Comparison of ENCODE assay signal across 26 cellular contexts in the genomic region with DNA sequence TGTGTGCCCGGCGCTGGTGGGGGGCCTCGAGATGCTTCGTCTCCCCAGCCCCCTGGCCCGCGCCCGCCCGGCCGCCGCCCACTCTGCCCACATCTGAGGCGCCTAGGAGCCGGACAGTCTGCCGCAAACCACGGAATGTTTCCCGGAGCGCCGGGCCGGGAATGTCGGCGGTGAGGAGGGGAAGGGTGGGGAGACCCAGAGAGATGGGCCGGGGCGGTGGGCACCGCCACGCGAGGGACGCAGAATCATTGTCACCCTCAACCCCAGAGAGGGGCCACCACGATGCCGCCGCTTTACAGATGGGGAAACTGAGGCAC.
"Had no signal": no experiment of that assay in that cellular context is flagged by ENCODE, and none has a peak within 500 bp of the region (broad histone marks: within the 10 kb centered on the region; RNA-seq: fewer than 3 reads in every experiment).

No MANE protein-coding gene starts in this region.

- H3K4me3 ChIP-seq: adrenal gland, coronary artery, dorsolateral prefrontal cortex, mucosa of descending colon, ovary, right lobe of liver, skin epidermis, vagina had no signal

- H3K9me3 Mint-ChIP-seq: activated naive CD4-positive, alpha-beta T cell treated with anti-CD3 and anti-CD28 coated beads for 36 hours; activated naive CD8-positive, alpha-beta T cell treated with anti-CD3 and anti-CD28 coated beads for 36 hours; stimulated activated naive CD8-positive, alpha-beta T cell treated with anti-CD3 and anti-CD28 coated beads, Interleukin-15, Interleukin-2, amounts not matched to agents 100 ng/mL and 50 ng/mL, for 24 hours; T-helper 2 cell treated with Interferon-gamma antibody and Interleukin-4, amounts not matched to agents 5 μg/mL and 100 μg/mL, for 36 hours; type B pancreatic cell had no signal

- DNase-seq: activated CD4-positive, alpha-beta T cell treated with anti-CD3 and anti-CD28 coated beads for 4 hours; activated CD4-positive, alpha-beta T cell treated with anti-CD3 and anti-CD28 coated beads, Interleukin-2, amount 50 U/mL, for 4 hours; activated effector memory CD4-positive, alpha-beta T cell treated with Interleukin-2 at 50 U/mL for 16 hours; activated naive CD4-positive, alpha-beta T cell treated with anti-CD3 and anti-CD28 coated beads for 36 hours; activated naive CD8-positive, alpha-beta T cell treated with anti-CD3 and anti-CD28 coated beads for 36 hours; activated T-cell treated with anti-CD3 and anti-CD28 coated beads for 4 hours; adrenal gland; dorsolateral prefrontal cortex; effector memory CD4-positive, alpha-beta T cell; left ventricle myocardium superior; mucosa of descending colon; ovary; right lobe of liver; stimulated activated CD4-positive, alpha-beta T cell treated with anti-CD3 and anti-CD28 coated beads, Interleukin-12 subunit alpha, Interleukin-12 subunit beta, amount 100 ng/mL, for 4 hours; stimulated activated CD4-positive, alpha-beta T cell treated with anti-CD3 and anti-CD28 coated beads, Interleukin-4, amount 100 ng/mL, for 1 hour; substantia nigra had no signal

- H3K27ac ChIP-seq: adrenal gland, brain microvascular endothelial cell, coronary artery, dorsolateral prefrontal cortex, neutrophil, ovary, right lobe of liver, skin epidermis, vagina had no signal

- H3K4me1 Mint-ChIP-seq: activated naive CD8-positive, alpha-beta T cell treated with anti-CD3 and anti-CD28 coated beads for 36 hours; nephron had no signal

- H3K36me3 ChIP-seq: adrenal gland, brain microvascular endothelial cell, neutrophil, ovary, right lobe of liver, vagina had no signal

- H3K4me3 Mint-ChIP-seq: activated naive CD4-positive, alpha-beta T cell treated with anti-CD3 and anti-CD28 coated beads for 36 hours; activated naive CD8-positive, alpha-beta T cell treated with anti-CD3 and anti-CD28 coated beads for 36 hours; nephron; stimulated activated naive CD8-positive, alpha-beta T cell treated with anti-CD3 and anti-CD28 coated beads, Interleukin-15, Interleukin-2, amounts not matched to agents 100 ng/mL and 50 ng/mL, for 24 hours; T-helper 2 cell treated with Interferon-gamma antibody and Interleukin-4, amounts not matched to agents 5 μg/mL and 100 μg/mL, for 36 hours; type B pancreatic cell had no signal

- H3K36me3 Mint-ChIP-seq: activated naive CD8-positive, alpha-beta T cell treated with anti-CD3 and anti-CD28 coated beads for 36 hours; type B pancreatic cell had no signal

- H3K4me1 ChIP-seq: adrenal gland, right lobe of liver, vagina had no signal

- H3K27me3 ChIP-seq: brain microvascular endothelial cell, ovary, right lobe of liver, vagina had no signal

- ATAC-seq: left ventricle myocardium superior, mucosa of descending colon, right lobe of liver had no signal

- H3K9me3 ChIP-seq: adrenal gland, mucosa of descending colon, neutrophil, ovary, right lobe of liver, vagina had no signal

- H3K27ac Mint-ChIP-seq: activated naive CD4-positive, alpha-beta T cell treated with anti-CD3 and anti-CD28 coated beads for 36 hours; activated naive CD8-positive, alpha-beta T cell treated with anti-CD3 and anti-CD28 coated beads for 36 hours; nephron; progenitor cell of endocrine pancreas; stimulated activated naive CD8-positive, alpha-beta T cell treated with anti-CD3 and anti-CD28 coated beads, Interleukin-15, Interleukin-2, amounts not matched to agents 100 ng/mL and 50 ng/mL, for 24 hours; T-helper 2 cell treated with Interferon-gamma antibody and Interleukin-4, amounts not matched to agents 5 μg/mL and 100 μg/mL, for 36 hours; type B pancreatic cell had no signal
